Comparison of ENCODE assay signal across 8 cellular contexts in the genomic region with DNA sequence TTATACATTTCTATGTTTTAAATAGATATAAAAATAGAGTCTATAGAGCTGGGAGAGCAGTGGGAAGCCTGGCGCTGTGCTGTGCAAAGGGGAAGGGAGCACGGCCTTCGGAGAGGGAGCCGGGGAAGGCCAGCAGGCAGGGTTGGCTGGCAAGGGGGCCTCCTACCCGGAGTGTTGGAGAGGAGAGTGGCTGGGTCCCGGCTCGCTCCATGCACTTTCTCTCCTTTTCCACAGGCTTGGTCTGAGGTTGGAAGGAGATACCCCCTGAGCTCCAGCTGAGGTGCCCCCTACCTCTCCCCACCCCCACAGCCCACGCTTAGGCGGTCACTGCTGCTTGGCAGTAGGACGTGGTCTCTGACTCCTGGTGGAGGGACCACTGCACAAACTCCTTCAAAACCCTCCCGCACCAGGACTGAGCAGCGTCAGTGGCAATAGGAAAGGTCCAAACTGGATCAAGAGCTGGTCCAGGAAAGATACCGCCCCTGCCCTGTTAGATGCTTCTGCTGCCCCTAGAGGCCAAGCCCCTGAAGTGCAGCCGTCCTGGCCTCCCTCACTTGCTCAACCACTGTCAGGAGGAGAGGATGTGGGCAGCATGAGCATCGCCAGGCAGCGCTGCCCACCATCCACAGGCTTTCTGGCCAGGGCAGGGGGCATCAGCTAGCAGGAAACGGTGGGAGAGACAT. TPM values are rescaled to one million over a fixed set of nuclear protein-coding genes. Genes with fewer than 3 reads are reported as not detected.
A peak's percentile ranks its signal among the peaks of the same experiment; 100 is the strongest.
DNase-seq lines count a peak whose midpoint lies in the region; ATAC-seq and TF ChIP-seq lines count a peak whose summit lies in the region.

No MANE protein-coding gene starts in this region.

- no peak overlapping the region for H3K4me3 Mint-ChIP-seq in mesothelial cell of epicardium

- DNase-seq in ELR (ENCODE audit: low read depth) (peak; percentile 58), H7 (peak; percentile 95), NCI-H345 treated with DMSO at 0.1 percent for 48 hours (lab: John Stamatoyannopoulos, UW; ENCODE audit: unreplicated experiment) (peak; percentile 21), ecto neural progenitor cell (ENCODE audit: low spot score) (peak; percentile 84), mesothelial cell of epicardium (ENCODE audit: low spot score in 2 of 2, unreplicated experiment in 2 of 2) (peak in 1 of 2 experiments; percentile 78)
- peak; percentile 32 to 48 for DNase-seq in activated CD4-positive, alpha-beta T cell treated with anti-CD3 and anti-CD28 coated beads, Interleukin-2, amount 50 U/mL, for 4 hours
- DNase-seq in stimulated activated CD8-positive, alpha-beta memory T cell treated with anti-CD3 and anti-CD28 coated beads, Interleukin-4, amount 100 ng/mL, for 24 hours (ENCODE audit: low read depth): peak; percentile 56

- no peak overlapping the region; the same call in 1 of the 2 replicates for H3K4me3 ChIP-seq in H7 (ENCODE audit: insufficient read depth, low read depth, low read length)

- no peaks in the 10 kb centered on the region for H3K9me3 Mint-ChIP-seq in mesothelial cell of epicardium

- peaks cover 1% of the 10 kb centered on the region for H3K4me1 Mint-ChIP-seq in mesothelial cell of epicardium

- no peaks in the 10 kb centered on the region for H3K36me3 ChIP-seq in H7 (replicated peaks; ENCODE audit: control insufficient read depth, insufficient read depth, low read length)

- no peak overlapping the region for H3K27ac Mint-ChIP-seq in mesothelial cell of epicardium

- H3K27me3 ChIP-seq in H7 (ENCODE audit: control insufficient read depth, insufficient read depth, low read length): no peaks in the 10 kb centered on the region

- peak; percentile 72 for TF ChIP-seq CTCF in mesothelial cell of epicardium (IDR thresholded peaks at IDR 0.05; ENCODE audit: unreplicated experiment)

- no peak for ATAC-seq in HG03378 (IDR thresholded peaks at IDR 0.05; ENCODE audit: unreplicated experiment)

- peaks cover 7% of the 10 kb centered on the region for H3K36me3 Mint-ChIP-seq in mesothelial cell of epicardium

- peaks cover 21% of the 10 kb centered on the region for H3K27me3 Mint-ChIP-seq in mesothelial cell of epicardium (ENCODE audit: low read depth)

RNA-seq across cellular contexts. Expression of gene SYT13, which starts 52.9 kb away (rescaled TPM):
- total RNA-seq in H7 (2014; rRNA removed; shearing (Covaris generic)): 6.1 and 9.6 TPM in 2 replicates
- total RNA-seq in mesothelial cell of epicardium: 6.8 to 9.0 TPM (median 8.1 TPM) in 3 replicates
